Comparison of ENCODE assay signal across 10 cellular contexts in the genomic region with DNA sequence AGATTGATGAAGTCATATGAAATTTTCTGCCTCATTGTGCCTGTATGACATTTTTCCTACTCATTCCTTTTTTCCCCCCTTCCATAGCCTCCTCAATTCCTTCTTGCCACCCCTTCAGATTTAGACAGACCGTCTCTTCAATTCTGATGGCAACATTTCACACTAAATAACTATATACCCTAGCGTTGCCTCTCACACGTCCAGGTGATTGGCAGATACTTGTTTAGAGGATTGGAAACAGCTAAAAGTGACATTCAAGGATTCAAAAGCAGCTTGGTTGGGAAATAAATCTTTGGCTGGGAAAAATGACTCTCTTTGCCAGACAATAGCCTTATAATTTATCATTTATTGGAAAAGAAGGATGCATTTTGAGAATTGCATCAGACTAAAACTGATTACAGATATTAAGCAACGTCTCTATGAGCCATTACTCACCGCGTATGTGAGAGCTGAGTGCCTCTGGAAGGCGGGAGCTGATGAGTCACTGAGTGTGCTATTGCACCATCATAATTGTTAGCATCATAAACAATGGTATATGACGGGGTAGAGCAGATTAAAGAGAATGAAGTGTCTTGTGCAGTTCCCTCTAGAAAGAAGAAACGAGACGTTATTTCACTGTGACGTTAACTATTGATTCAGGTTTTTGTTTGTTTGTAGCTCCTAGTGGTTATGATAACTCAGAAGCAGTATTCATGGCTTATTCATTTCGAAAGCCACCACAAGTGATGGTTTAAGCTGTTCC.
DNase-seq lines count a peak whose midpoint lies in the region; ATAC-seq and TF ChIP-seq lines count a peak whose summit lies in the region.
"Had no signal": no experiment of that assay in that cellular context is flagged by ENCODE, and none has a peak within 500 bp of the region (broad histone marks: within the 10 kb centered on the region; RNA-seq: fewer than 3 reads in every experiment).

No MANE protein-coding gene starts in this region.

- no peaks in the 10 kb centered on the region for H3K4me1 Mint-ChIP-seq in CD4-positive, alpha-beta memory T cell
- H3K4me1 Mint-ChIP-seq: IgD-negative memory B cell had no signal

- no peaks in the 10 kb centered on the region for H3K9me3 ChIP-seq in CD4-positive, alpha-beta memory T cell (ENCODE audit: control insufficient read depth in 1 of 2, low read length in 2 of 2)

- intact Hi-C loops in CD4-positive, alpha-beta memory T cell (cut with micrococcal nuclease) = no loop called here

- H3K27me3 ChIP-seq in CD4-positive, alpha-beta memory T cell (ENCODE audit: insufficient read depth, low read length) = no peaks in the 10 kb centered on the region

- DNase-seq in GM03348 (ENCODE audit: low spot score) (peak; percentile 81), NCI-H1436 (lab: John Stamatoyannopoulos, UW) (peak; percentile 66), astrocyte of the cerebellum (ENCODE audit: low read depth) (peak; percentile 88), omental fat pad (ENCODE audit: low spot score) (peak; percentile 39), anterior cingulate cortex (lab: John Stamatoyannopoulos, UW) (no peak), GM19238 (ENCODE audit: insufficient read length, low spot score) (no peak)
- DNase-seq in CD4-positive, alpha-beta memory T cell = no peak

- no peak overlapping the region for H3K27ac Mint-ChIP-seq in CD4-positive, alpha-beta memory T cell
- H3K27ac Mint-ChIP-seq: IgD-negative memory B cell; stimulated activated naive CD8-positive, alpha-beta T cell treated with anti-CD3 and anti-CD28 coated beads, Interleukin-15, Interleukin-2, amounts not matched to agents 100 ng/mL and 50 ng/mL, for 24 hours had no signal

- in situ Hi-C loops in astrocyte of the cerebellum (cut with HindIII; ENCODE audit: low sequenced_read_pairs) = no loop called here

- TF ChIP-seq CTCF in astrocyte of the cerebellum (IDR thresholded peaks at IDR 0.05; ENCODE audit: low read depth, low read length, missing control alignments) = no peak
- no peak for TF ChIP-seq CTCF in omental fat pad (IDR thresholded peaks at IDR 0.05)

- peak; percentile 98 for ATAC-seq in omental fat pad (ENCODE audit: low FRiP score)
- no peak for ATAC-seq in GM21528 (IDR thresholded peaks at IDR 0.05; ENCODE audit: low FRiP score, unreplicated experiment)

- POLR2A ChIA-PET in CD4-positive, alpha-beta memory T cell (lab: Charles Lee; ENCODE audit: partially characterized antibody) = no interaction called here

- H3K4me3 Mint-ChIP-seq in CD4-positive, alpha-beta memory T cell = no peak overlapping the region
- H3K4me3 Mint-ChIP-seq: IgD-negative memory B cell; stimulated activated naive CD8-positive, alpha-beta T cell treated with anti-CD3 and anti-CD28 coated beads, Interleukin-15, Interleukin-2, amounts not matched to agents 100 ng/mL and 50 ng/mL, for 24 hours had no signal

- peaks cover 0 to 2% (median 0%) of the 10 kb centered on the region in 8 donors for H3K9me3 Mint-ChIP-seq in CD4-positive, alpha-beta memory T cell
- H3K9me3 Mint-ChIP-seq: IgD-negative memory B cell; stimulated activated naive CD8-positive, alpha-beta T cell treated with anti-CD3 and anti-CD28 coated beads, Interleukin-15, Interleukin-2, amounts not matched to agents 100 ng/mL and 50 ng/mL, for 24 hours had no signal

- H3K27ac ChIP-seq in CD4-positive, alpha-beta memory T cell (ENCODE audit: low read depth, low read length) = no peak overlapping the region

- H3K36me3 Mint-ChIP-seq in CD4-positive, alpha-beta memory T cell = no peaks in the 10 kb centered on the region
- H3K36me3 Mint-ChIP-seq: IgD-negative memory B cell had no signal

- peaks cover 9 to 10% of the 10 kb centered on the region in 2 donors for H3K27me3 Mint-ChIP-seq in CD4-positive, alpha-beta memory T cell

- no peaks in the 10 kb centered on the region for H3K4me1 ChIP-seq in CD4-positive, alpha-beta memory T cell (ENCODE audit: insufficient read depth, low read length)

- no peaks in the 10 kb centered on the region for H3K36me3 ChIP-seq in CD4-positive, alpha-beta memory T cell (ENCODE audit: insufficient read depth, low read length)

- H3K4me3 ChIP-seq in astrocyte of the cerebellum (ENCODE audit: low read depth, low read length) = no peak overlapping the region
- H3K4me3 ChIP-seq in CD4-positive, alpha-beta memory T cell (ENCODE audit: low read length in 2 of 2) = no peak overlapping the region

- CTCF ChIA-PET in CD4-positive, alpha-beta memory T cell (lab: Charles Lee; ENCODE audit: partially characterized antibody) = no interaction called here

Comparison
In these comparisons a context has a peak if more than half of its experiments do, and no peak if none do; other contexts are left out.
1. DNase-seq: peak in GM03348 (single experiment), NCI-H1436 (single experiment), astrocyte of the cerebellum (single experiment) and omental fat pad (single experiment); none in anterior cingulate cortex (0 of 58), GM19238 (single experiment) and CD4-positive, alpha-beta memory T cell (0 of 5).